10 cellular contexts compared by ENCODE assay signal in the genomic region with DNA sequence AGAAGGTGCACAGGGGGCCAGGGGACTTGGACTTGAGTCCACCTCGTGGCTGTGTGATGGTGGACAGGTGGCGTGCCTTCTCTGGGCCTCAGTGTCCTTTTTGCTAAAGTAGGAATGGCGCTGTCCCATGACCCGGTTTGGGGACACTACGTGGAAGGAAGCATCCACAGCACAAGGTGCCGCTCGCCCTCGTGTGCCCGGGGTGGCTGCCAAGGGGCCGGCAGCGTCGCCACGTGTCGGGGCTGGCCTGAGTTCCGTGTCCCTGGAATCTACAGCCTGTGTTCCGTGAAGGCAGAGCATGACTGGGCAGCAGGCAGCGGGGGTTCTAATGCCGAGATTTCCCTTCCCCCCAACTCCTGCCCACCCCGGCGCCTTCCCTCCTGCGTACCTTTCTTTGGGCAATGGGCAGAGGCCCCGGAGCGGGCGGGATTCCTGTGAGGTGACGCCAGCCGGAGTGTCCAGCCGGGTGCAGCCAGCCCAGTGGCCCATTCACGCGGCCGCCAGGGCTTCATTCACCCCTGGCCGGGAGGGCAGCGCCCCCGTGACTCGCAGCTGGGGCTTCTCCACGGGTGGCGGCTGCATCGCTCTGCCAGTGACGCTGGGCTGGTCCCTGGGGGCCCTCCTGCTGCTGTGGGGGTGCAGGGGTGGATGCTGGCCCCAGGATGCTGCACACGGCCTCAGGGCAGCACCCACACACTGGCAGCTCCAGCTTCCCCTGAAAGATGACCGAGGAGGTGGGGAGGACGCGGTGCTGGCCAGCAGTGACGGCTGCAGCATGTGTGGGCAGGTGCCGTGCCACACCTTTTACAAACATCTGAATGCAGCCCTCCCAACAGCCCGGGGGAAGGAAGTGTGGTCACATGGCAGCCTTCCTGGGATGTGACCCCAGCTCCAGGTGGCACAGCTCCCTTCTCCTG. TPM values are rescaled to one million over a fixed set of nuclear protein-coding genes. Genes with fewer than 3 reads are reported as not detected.
A peak's percentile ranks its signal among the peaks of the same experiment; 100 is the strongest.
DNase-seq lines count a peak whose midpoint lies in the region; ATAC-seq, FAIRE-seq and TF ChIP-seq lines count a peak whose summit lies in the region.
"Had no signal": no experiment of that assay in that cellular context is flagged by ENCODE, and none has a peak within 500 bp of the region (broad histone marks: within the 10 kb centered on the region; RNA-seq: fewer than 3 reads in every experiment).

No MANE protein-coding gene starts in this region.

- no peak for TF ChIP-seq EP300 in K562 (IDR thresholded peaks at IDR 0.05; ENCODE audit: low read length)

- FAIRE-seq in K562 (lab: Jason Lieb, UNC) = no peak

- no peaks in the 10 kb centered on the region for H3K36me3 ChIP-seq in MG63
- H3K36me3 ChIP-seq in K562 (ENCODE audit: control insufficient read depth, insufficient read depth, low read length) = no peaks in the 10 kb centered on the region
- H3K36me3 ChIP-seq in lung (ENCODE audit: control insufficient read depth in 2 of 2, insufficient read depth in 2 of 2, low read length in 2 of 2) = no peaks in the 10 kb centered on the region

- H3K27me3 ChIP-seq in MG63 (no peaks in the 10 kb centered on the region), K562 (ENCODE audit: control insufficient read depth in 2 of 2, insufficient read depth in 2 of 2, low read length in 2 of 2) (peaks cover 14 to 82% of the 10 kb centered on the region in 2 experiments; a peak in 4 of 5 replicates), lung (ENCODE audit: control insufficient read depth, insufficient read depth) (no peaks in the 10 kb centered on the region)

- in situ Hi-C loops in K562 (cut with MboI) = no loop called here

- intact Hi-C loops in K562 (cut with micrococcal nuclease) = no loop called here
- intact Hi-C loops in sciatic nerve (cut with DNase I) = no loop called here

- 7% methylated on average over 34 of the region's 45 CpGs for WGBS in K562 (ENCODE audit: insufficient coverage, low coverage, missing lambda C conversion rate)
- 45 to 59% methylated on average over 44 to 45 of the region's 45 CpGs for WGBS in lung, 2 donors

- no peak overlapping the region for H2AFZ ChIP-seq in K562 (ENCODE audit: low read depth, low read length)

- no peak overlapping the region for H3K4me3 ChIP-seq in MG63
- H3K4me3 ChIP-seq in K562 = no peak overlapping the region
- no peak overlapping the region for H3K4me3 ChIP-seq in lung

- H4K20me1 ChIP-seq in K562 (replicated peaks; ENCODE audit: control insufficient read depth, insufficient read depth, low read length) = peaks cover 23% of the 10 kb centered on the region

- TF ChIP-seq POLR2A in K562 (conservative IDR thresholded peaks at IDR 0.05) = no peak

- TF ChIP-seq CTCF in K562 (IDR thresholded peaks at IDR 0.05 in 2 of 3, conservative IDR thresholded peaks at IDR 0.05 in 1 of 3; ENCODE audit: insufficient read depth in 2 of 3, low read depth in 1 of 3, low read length in 3 of 3) (no peak), lung (IDR thresholded peaks at IDR 0.05; ENCODE audit: control extremely low read depth, extremely low read depth) (no peak)

- no peak overlapping the region for H3K27ac ChIP-seq in K562 (ENCODE audit: extremely low read depth, low read depth, low read length)
- H3K27ac ChIP-seq in lung (ENCODE audit: low read depth in 1 of 2, low read length in 1 of 2) = peak overlapping the region; percentile 13 to 89

- H3K9ac ChIP-seq in K562 (ENCODE audit: insufficient read depth in 1 of 2, low read depth in 2 of 2, low read length in 2 of 2) = no peak overlapping the region

- TF ChIP-seq RAD21 in K562 (CRISPR knock-in tag; conservative IDR thresholded peaks at IDR 0.05 in 1 of 2, IDR thresholded peaks at IDR 0.05 in 1 of 2) = no peak

- H3K9me3 ChIP-seq in MG63 (no peaks in the 10 kb centered on the region), K562 (replicated peaks; ENCODE audit: control insufficient read depth, insufficient read depth, low read depth, low read length) (no peaks in the 10 kb centered on the region), lung (ENCODE audit: control insufficient read depth in 2 of 2, insufficient read depth in 1 of 2, low read length in 1 of 2) (no peaks in the 10 kb centered on the region)

- no peaks in the 10 kb centered on the region for H3K9me1 ChIP-seq in K562 (ENCODE audit: control insufficient read depth, insufficient read depth, low read length)

- H3K4me1 ChIP-seq in K562 (replicated peaks in 1 of 2; ENCODE audit: control insufficient read depth in 2 of 2, insufficient read depth in 2 of 2, low read length in 2 of 2) (peaks cover 0 to 54% of the 10 kb centered on the region in 2 experiments; a peak in 2 of 5 replicates), lung (ENCODE audit: control insufficient read depth in 2 of 2, insufficient read depth in 2 of 2, low read length in 2 of 2) (peaks cover 0 to 6% of the 10 kb centered on the region in 2 donors)

- no TSS peak for BruUV-seq in K562 (replicated peaks; lab: Mats Ljungman, UMichigan)

- no peaks in the 10 kb centered on the region for H3K79me2 ChIP-seq in K562 (ENCODE audit: control insufficient read depth, insufficient read depth, low read length)

- H3K4me2 ChIP-seq in K562 (ENCODE audit: insufficient read depth, low read length) = no peak overlapping the region

- CTCF ChIA-PET in K562 (lab: Yijun Ruan, JAX; ENCODE audit: low intra/inter-chr PET ratio) = no interaction called here

- DNase-seq in AG20443 (ENCODE audit: low spot score) (peak; percentile 72), MG63 (peak; percentile 24), K562 (ENCODE audit: extremely low read depth in 1 of 4, low spot score in 3 of 4) (no peak), lung (ENCODE audit: low spot score) (no peak), sciatic nerve (ENCODE audit: low spot score) (no peak), OCI-M2 (lab: John Stamatoyannopoulos, UW; ENCODE audit: unreplicated experiment) (no peak)
- DNase-seq: stimulated activated CD4-positive, alpha-beta T cell treated with anti-CD3 and anti-CD28 coated beads, Interleukin-4, amount 100 ng/mL, for 1 hour had no signal

- POLR2A ChIA-PET in K562 (lab: Yijun Ruan, JAX) = interaction anchor here (0.7 kb wide), 1 partner anchor 88 kb away, joined by 3 read pairs; no protein-coding TSS in a partner anchor

- ATAC-seq in K562 = no peak
- ATAC-seq in lung (ENCODE audit: insufficient read depth, low FRiP score) = no peak
- no peak for ATAC-seq in sciatic nerve
- no peak for ATAC-seq in GM18870 (IDR thresholded peaks at IDR 0.05; ENCODE audit: unreplicated experiment)
- ATAC-seq in HG02763 (IDR thresholded peaks at IDR 0.05; ENCODE audit: unreplicated experiment) = no peak

RNA-seq across cellular contexts. Expression of gene DOK7, which starts 21.2 kb away (rescaled TPM):
- total RNA-seq in MG63 (2014; rRNA removed; shearing (Covaris generic); ENCODE audit: low replicate concordance) = 7.1 and 9.6 TPM in 2 replicates
- total RNA-seq in K562 (2011; cell fraction: chromatin; rRNA removed; ENCODE audit: low replicate concordance) = not detected in 2 replicates
- not detected in 2 replicates for total RNA-seq in K562 (2011; cell fraction: nucleolus; rRNA removed)
- not detected in 2 replicates for total RNA-seq in K562 (2011; cell fraction: nucleoplasm; rRNA removed)
- not detected in 2 replicates for total RNA-seq in K562 (2014; rRNA removed)
- total RNA-seq in K562 (2014; rRNA removed; fragmentation: Illumina TruSeq; extraction: Trizol) = not detected in 2 replicates
- not detected in 2 replicates for total RNA-seq in K562 (2015; rRNA removed; fragmentation: Illumina TruSeq; extraction: Trizol)
- not detected in 2 replicates for total RNA-seq in K562 (2021)
- polyA plus RNA-seq in K562 (2011; rRNA removed) = not detected in 2 replicates
- not detected in 2 replicates for polyA plus RNA-seq in K562 (2011; cell fraction: cytosol; rRNA removed)
- polyA plus RNA-seq in K562 (2011; cell fraction: nucleus; rRNA removed) = not detected in 2 replicates
- polyA plus RNA-seq in K562 (2012) = not detected in 2 replicates
- polyA plus RNA-seq in K562 (2014; fragmentation: Illumina TruSeq; extraction: Trizol) = not detected in 2 replicates
- not detected for polyA plus RNA-seq in K562 (2014; fragmentation: Nextera tagmentation; extraction: Ambion mirVana)
- polyA plus RNA-seq in K562 (2014; rRNA removed) = not detected in 2 replicates
- not detected in 2 replicates for polyA minus RNA-seq in K562 (2011; rRNA and poly(A)+ RNA removed)
- not detected in 2 replicates for polyA minus RNA-seq in K562 (2011; cell fraction: cytosol; rRNA and poly(A)+ RNA removed)
- not detected in 2 replicates for polyA minus RNA-seq in K562 (2011; cell fraction: nucleus; rRNA and poly(A)+ RNA removed)
- total RNA-seq in lung = 1 to 10 TPM in 1 of 2 donors, under 1 TPM in 1; 0.63 to 2.7 TPM
- 1 to 10 TPM in 1 of 2 donors, under 1 TPM in 1; 0.53 to 2.3 TPM for polyA plus RNA-seq in lung
- total RNA-seq in sciatic nerve = not detected
- polyA plus RNA-seq: CD14-positive monocyte had no signal

RNA-seq across cellular contexts. Expression of gene HGFAC, which starts 42.5 kb away (rescaled TPM):
- 0.53 TPM in 1 of 2 replicates, not detected in the other for total RNA-seq in MG63 (2014; rRNA removed; shearing (Covaris generic); ENCODE audit: low replicate concordance)
- not detected in 2 replicates for total RNA-seq in K562 (2011; cell fraction: chromatin; rRNA removed; ENCODE audit: low replicate concordance)
- not detected in 2 replicates for total RNA-seq in K562 (2011; cell fraction: nucleolus; rRNA removed)
- total RNA-seq in K562 (2011; cell fraction: nucleoplasm; rRNA removed) = not detected in 2 replicates
- total RNA-seq in K562 (2014; rRNA removed) (not detected in 2 replicates), K562 (2014; rRNA removed; fragmentation: Illumina TruSeq; extraction: Trizol) (not detected in 2 replicates), K562 (2015; rRNA removed; fragmentation: Illumina TruSeq; extraction: Trizol) (not detected in 2 replicates), K562 (2021) (0.09 TPM in 1 of 2 replicates, not detected in the other), lung (under 1 TPM; 0.28 to 0.46 TPM), sciatic nerve (not detected)
- polyA plus RNA-seq in K562 (2011; rRNA removed) (not detected in 2 replicates), K562 (2014; fragmentation: Illumina TruSeq; extraction: Trizol) (not detected in 2 replicates), K562 (2014; fragmentation: Nextera tagmentation; extraction: Ambion mirVana) (not detected), K562 (2014; rRNA removed) (0.13 TPM in 1 of 2 replicates, not detected in the other), lung (1 to 10 TPM in 1 of 2 donors, under 1 TPM in 1; 0.24 to 2.6 TPM)
- polyA plus RNA-seq in K562 (2011; cell fraction: cytosol; rRNA removed) = not detected in 2 replicates
- polyA plus RNA-seq in K562 (2011; cell fraction: nucleus; rRNA removed) = 0.15 and 0.53 TPM in 2 replicates
- not detected in 2 replicates for polyA plus RNA-seq in K562 (2012)
- not detected in 2 replicates for polyA minus RNA-seq in K562 (2011; rRNA and poly(A)+ RNA removed)
- not detected in 2 replicates for polyA minus RNA-seq in K562 (2011; cell fraction: cytosol; rRNA and poly(A)+ RNA removed)
- not detected in 2 replicates for polyA minus RNA-seq in K562 (2011; cell fraction: nucleus; rRNA and poly(A)+ RNA removed)
- polyA plus RNA-seq: CD14-positive monocyte had no signal

RNA-seq across cellular contexts. Expression of gene LRPAP1, which starts 47.9 kb away (rescaled TPM):
- 82.3 and 181 TPM in 2 replicates for total RNA-seq in MG63 (2014; rRNA removed; shearing (Covaris generic); ENCODE audit: low replicate concordance)
- total RNA-seq in K562 (2011; cell fraction: chromatin; rRNA removed; ENCODE audit: low replicate concordance) = 44.0 and 98.8 TPM in 2 replicates
- 76.2 and 78.7 TPM in 2 replicates for total RNA-seq in K562 (2011; cell fraction: nucleolus; rRNA removed)
- 43.0 and 46.3 TPM in 2 replicates for total RNA-seq in K562 (2011; cell fraction: nucleoplasm; rRNA removed)
- total RNA-seq in K562 (2014; rRNA removed) = 73.5 and 105 TPM in 2 replicates
- 18.7 and 24.6 TPM in 2 replicates for total RNA-seq in K562 (2014; rRNA removed; fragmentation: Illumina TruSeq; extraction: Trizol)
- total RNA-seq in K562 (2015; rRNA removed; fragmentation: Illumina TruSeq; extraction: Trizol) = 41.8 and 49.7 TPM in 2 replicates
- 72.0 and 75.5 TPM in 2 replicates for total RNA-seq in K562 (2021)
- polyA plus RNA-seq in K562 (2011; rRNA removed) = 43.6 and 45.0 TPM in 2 replicates
- 28.1 and 40.4 TPM in 2 replicates for polyA plus RNA-seq in K562 (2011; cell fraction: cytosol; rRNA removed)
- 33.7 and 47.1 TPM in 2 replicates for polyA plus RNA-seq in K562 (2011; cell fraction: nucleus; rRNA removed)
- polyA plus RNA-seq in K562 (2012) = 70.2 and 113 TPM in 2 replicates
- polyA plus RNA-seq in K562 (2014; fragmentation: Illumina TruSeq; extraction: Trizol) = 33.1 and 55.4 TPM in 2 replicates
- 1 to 10 TPM; 1.1 to 6.1 TPM for polyA plus RNA-seq in K562 (2014; fragmentation: Nextera tagmentation; extraction: Ambion mirVana)
- 57.7 and 69.9 TPM in 2 replicates for polyA plus RNA-seq in K562 (2014; rRNA removed)
- 23.0 and 26.5 TPM in 2 replicates for polyA minus RNA-seq in K562 (2011; rRNA and poly(A)+ RNA removed)
- polyA minus RNA-seq in K562 (2011; cell fraction: cytosol; rRNA and poly(A)+ RNA removed) = 19.7 and 31.3 TPM in 2 replicates
- polyA minus RNA-seq in K562 (2011; cell fraction: nucleus; rRNA and poly(A)+ RNA removed) = 17.9 and 19.5 TPM in 2 replicates
- total RNA-seq in lung = 100 to 1,000 TPM; 177 to 238 TPM
- polyA plus RNA-seq in lung = 100 to 1,000 TPM in 1 of 2 donors, 10 to 100 TPM in 1; 46.1 to 289 TPM
- total RNA-seq in sciatic nerve = 105 TPM

Comparison
In these comparisons a context has a peak if more than half of its experiments do, and no peak if none do; other contexts are left out.
1. DNase-seq: peak in AG20443 (single experiment) and MG63 (single experiment); none in K562 (0 of 4), lung (single experiment), sciatic nerve (single experiment) and OCI-M2 (single experiment).